11 cellular contexts compared by ENCODE assay signal in the genomic region with DNA sequence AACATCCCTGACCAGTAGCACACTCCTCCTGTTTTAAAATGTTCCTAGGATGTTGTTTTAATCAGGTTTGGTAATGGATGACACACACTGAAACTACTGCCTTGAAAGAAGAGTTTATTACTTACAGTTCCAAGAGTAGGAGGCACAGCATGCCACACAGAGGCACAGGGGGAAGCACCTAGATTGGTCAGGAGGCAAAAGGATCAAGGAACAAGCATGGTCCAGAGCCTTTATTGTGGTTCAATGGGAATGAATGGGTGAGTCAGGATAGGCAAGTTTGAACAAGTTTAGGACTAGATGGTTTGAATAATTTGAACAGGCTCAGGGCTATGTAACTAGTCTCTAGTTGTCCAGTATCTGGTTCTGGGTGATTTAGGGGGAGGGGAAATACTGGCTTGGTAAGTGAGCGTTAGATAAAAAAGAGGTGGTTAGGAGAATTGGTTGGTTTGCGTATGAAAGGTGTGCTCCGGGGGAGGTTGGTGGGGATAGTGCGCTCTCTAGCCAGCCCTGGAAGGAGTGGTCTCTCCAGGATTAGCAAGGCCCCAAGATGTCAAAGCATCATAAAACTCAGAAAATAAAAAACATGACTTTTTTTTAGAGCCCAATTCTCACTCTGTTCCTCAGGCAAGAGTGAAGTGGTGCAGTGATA. TPM values are rescaled to one million over a fixed set of nuclear protein-coding genes. Genes with fewer than 3 reads are reported as not detected.
DNase-seq lines count a peak whose midpoint lies in the region; ATAC-seq and TF ChIP-seq lines count a peak whose summit lies in the region.
"Had no signal": no experiment of that assay in that cellular context is flagged by ENCODE, and none has a peak within 500 bp of the region (broad histone marks: within the 10 kb centered on the region; RNA-seq: fewer than 3 reads in every experiment).

No MANE protein-coding gene starts in this region.

- ATAC-seq in RWPE2 (ENCODE audit: low read depth) (peak; percentile 94), GM19467 (IDR thresholded peaks at IDR 0.05; ENCODE audit: unreplicated experiment) (no peak)
- no peak for ATAC-seq in stimulated activated naive B cell treated with anti-CD40 and anti-IgM and Interleukin-4, amounts not matched to agents 10 μg/mL and 1 μg/mL and 100 μg/mL, for 72 hours (replicated peaks)

- H3K27me3 ChIP-seq in RWPE2 (ENCODE audit: insufficient read depth, poor library complexity, severe bottlenecking) (no peaks in the 10 kb centered on the region), esophagus (ENCODE audit: control insufficient read depth in 1 of 2, insufficient read depth in 2 of 2, low read length in 2 of 2) (no peaks in the 10 kb centered on the region)

- H3K4me1 ChIP-seq in RWPE2 (ENCODE audit: insufficient read depth, poor library complexity, severe bottlenecking) (peaks cover 81% of the 10 kb centered on the region), esophagus (ENCODE audit: control insufficient read depth in 2 of 2, insufficient read depth in 2 of 2, low read length in 1 of 2) (peaks cover 0 to 3% of the 10 kb centered on the region in 2 donors)

- peaks cover 35% of the 10 kb centered on the region for H3K4me1 Mint-ChIP-seq in T-helper 1 cell treated with Interleukin-12 subunit alpha and Interleukin-12 subunit beta and Interleukin-4 antibody, amounts not matched to agents 30 μg/mL and 1 μg/mL, for 36 hours (ENCODE audit: low read depth)
- H3K4me1 Mint-ChIP-seq in stimulated activated naive B cell treated with anti-CD40 and anti-IgM and Interleukin-4, amounts not matched to agents 10 μg/mL and 1 μg/mL and 100 μg/mL, for 72 hours, result peaks cover 14 to 20% of the 10 kb centered on the region in 2 donors

- WGBS in esophagus, 2 donors, result 88 to 92% methylated on average over 4 of the region's 4 CpGs

- no peak overlapping the region for H3K4me3 Mint-ChIP-seq in T-helper 1 cell treated with Interleukin-12 subunit alpha and Interleukin-12 subunit beta and Interleukin-4 antibody, amounts not matched to agents 30 μg/mL and 1 μg/mL, for 36 hours
- H3K4me3 Mint-ChIP-seq in stimulated activated naive B cell treated with anti-CD40 and anti-IgM and Interleukin-4, amounts not matched to agents 10 μg/mL and 1 μg/mL and 100 μg/mL, for 72 hours, result no peak overlapping the region

- H3K9me3 ChIP-seq in RWPE2 (ENCODE audit: severe bottlenecking), result no peaks in the 10 kb centered on the region
- no peaks in the 10 kb centered on the region for H3K9me3 ChIP-seq in esophagus (ENCODE audit: control insufficient read depth in 2 of 2, insufficient read depth in 1 of 2, low read depth in 1 of 2, low read length in 1 of 2)

- H3K4me3 ChIP-seq in RWPE2 (ENCODE audit: severe bottlenecking), result no peak overlapping the region
- H3K4me3 ChIP-seq in esophagus (ENCODE audit: low read depth in 1 of 2, low read length in 2 of 2), result no peak overlapping the region

- no peaks in the 10 kb centered on the region for H3K9me3 Mint-ChIP-seq in T-helper 1 cell treated with Interleukin-12 subunit alpha and Interleukin-12 subunit beta and Interleukin-4 antibody, amounts not matched to agents 30 μg/mL and 1 μg/mL, for 36 hours
- H3K9me3 Mint-ChIP-seq in stimulated activated naive B cell treated with anti-CD40 and anti-IgM and Interleukin-4, amounts not matched to agents 10 μg/mL and 1 μg/mL and 100 μg/mL, for 72 hours, result no peaks in the 10 kb centered on the region

- peak overlapping the region; percentile 22 for H3K27ac Mint-ChIP-seq in T-helper 1 cell treated with Interleukin-12 subunit alpha and Interleukin-12 subunit beta and Interleukin-4 antibody, amounts not matched to agents 30 μg/mL and 1 μg/mL, for 36 hours
- no peak overlapping the region for H3K27ac Mint-ChIP-seq in stimulated activated naive B cell treated with anti-CD40 and anti-IgM and Interleukin-4, amounts not matched to agents 10 μg/mL and 1 μg/mL and 100 μg/mL, for 72 hours

- no peaks in the 10 kb centered on the region for H3K27me3 Mint-ChIP-seq in T-helper 1 cell treated with Interleukin-12 subunit alpha and Interleukin-12 subunit beta and Interleukin-4 antibody, amounts not matched to agents 30 μg/mL and 1 μg/mL, for 36 hours (ENCODE audit: low read depth)
- no peaks in the 10 kb centered on the region for H3K27me3 Mint-ChIP-seq in stimulated activated naive B cell treated with anti-CD40 and anti-IgM and Interleukin-4, amounts not matched to agents 10 μg/mL and 1 μg/mL and 100 μg/mL, for 72 hours

- no peak for DNase-seq in T-helper 1 cell
- DNase-seq in RWPE2 (ENCODE audit: low spot score), result peak; percentile 96
- peak; percentile 50 for DNase-seq in stimulated activated CD4-positive, alpha-beta T cell treated with anti-CD3 and anti-CD28 coated beads, Interleukin-15, amount 100 ng/mL, for 24 hours
- no peak for DNase-seq in stimulated activated naive B cell treated with anti-CD40 and anti-IgM and Interleukin-4, amounts not matched to agents 10 μg/mL and 1 μg/mL and 100 μg/mL, for 72 hours
- DNase-seq in SIG-M5 (lab: John Stamatoyannopoulos, UW), result no peak
- DNase-seq: NCI-H187 treated with DMSO at 0.1 percent for 48 hours had no signal

- peaks cover 76% of the 10 kb centered on the region for H3K36me3 ChIP-seq in RWPE2 (ENCODE audit: low read depth)
- no peaks in the 10 kb centered on the region for H3K36me3 ChIP-seq in esophagus (ENCODE audit: control insufficient read depth in 2 of 2, insufficient read depth in 2 of 2, low read length in 1 of 2)

- H3K27ac ChIP-seq in RWPE2 (ENCODE audit: poor library complexity, severe bottlenecking) (peak overlapping the region; percentile 100), esophagus (ENCODE audit: low read depth in 2 of 2, low read length in 1 of 2) (peak overlapping the region; percentile 53 to 58)
- H3K27ac ChIP-seq: 22Rv1, VCaP had no signal

- no peak for TF ChIP-seq CTCF in RWPE2 (IDR thresholded peaks at IDR 0.05; ENCODE audit: poor library complexity, severe bottlenecking)

- peaks cover 48% of the 10 kb centered on the region for H3K36me3 Mint-ChIP-seq in T-helper 1 cell treated with Interleukin-12 subunit alpha and Interleukin-12 subunit beta and Interleukin-4 antibody, amounts not matched to agents 30 μg/mL and 1 μg/mL, for 36 hours (ENCODE audit: low read depth)
- H3K36me3 Mint-ChIP-seq in stimulated activated naive B cell treated with anti-CD40 and anti-IgM and Interleukin-4, amounts not matched to agents 10 μg/mL and 1 μg/mL and 100 μg/mL, for 72 hours, result peaks cover 43 to 58% of the 10 kb centered on the region in 2 donors

RNA-seq across cellular contexts. Expression of a gene that starts 35.1 kb away (rescaled TPM):
- 10 to 100 TPM; 25.7 to 42.8 TPM for polyA plus RNA-seq in esophagus

Comparison
In these comparisons a context has a peak if more than half of its experiments do, and no peak if none do; other contexts are left out.
1. DNase-seq: peak in RWPE2 (single experiment) and stimulated activated CD4-positive, alpha-beta T cell treated with anti-CD3 and anti-CD28 coated beads, Interleukin-15, amount 100 ng/mL, for 24 hours (single experiment); none in T-helper 1 cell (0 of 5), stimulated activated naive B cell treated with anti-CD40 and anti-IgM and Interleukin-4, amounts not matched to agents 10 μg/mL and 1 μg/mL and 100 μg/mL, for 72 hours (single experiment) and SIG-M5 (single experiment).